In genomic region chr2:63027220-63027619, GRCh38 we compare ENCODE assay signal across 36 cellular contexts. TPM values are rescaled to one million over a fixed set of nuclear protein-coding genes. Genes with fewer than 3 reads are reported as not detected.
"Had no signal": no experiment of that assay in that cellular context is flagged by ENCODE, and none has a peak within 500 bp of the region (broad histone marks: within the 10 kb centered on the region; RNA-seq: fewer than 3 reads in every experiment).

No MANE protein-coding gene starts in this region.

- H3K36me3 ChIP-seq: adrenal gland, brain microvascular endothelial cell, breast epithelium had no signal

- H3K27ac Mint-ChIP-seq: activated B cell treated with CpG ODN at 0.5 μM for 24 hours; activated CD4-positive, alpha-beta memory T cell treated with anti-CD3 and anti-CD28 coated beads for 36 hours; activated CD4-positive, alpha-beta T cell treated with anti-CD3 and anti-CD28 coated beads, Interleukin-2, amount 10 ng/mL, durations not matched to agents 24 days and 14 days; activated CD8-positive, alpha-beta T cell treated with anti-CD3 and anti-CD28 coated beads for 36 hours; activated naive CD4-positive, alpha-beta T cell treated with anti-CD3 and anti-CD28 coated beads for 36 hours; activated naive CD4-positive, alpha-beta T cell treated with anti-CD3 and anti-CD28 coated beads, Interleukin-2, amount 50 U/mL, for 72 hours; activated naive CD8-positive, alpha-beta T cell treated with anti-CD3 and anti-CD28 coated beads for 36 hours; activated T-cell treated with anti-CD3 and anti-CD28 coated beads, Interleukin-2, amount 50 U/mL, for 72 hours; activated T-helper 1 cell treated with anti-CD3 and anti-CD28 coated beads, Interleukin-12 subunit alpha, Interleukin-12 subunit beta, Interleukin-2, Interleukin-4 antibody, amounts not matched to agents 30 ng/mL and 10 ng/mL and 1 ng/mL, durations not matched to agents 14 hours and 24 hours and 36 hours; activated T-helper 17 cell treated with anti-CD3 and anti-CD28 coated beads, Interleukin-2, amount 50 U/mL, for 72 hours; T-helper 1 cell treated with Interleukin-12 subunit alpha and Interleukin-12 subunit beta and Interleukin-4 antibody, amounts not matched to agents 30 μg/mL and 1 μg/mL, for 36 hours; T-helper 2 cell treated with Interferon-gamma antibody and Interleukin-4, amounts not matched to agents 5 μg/mL and 100 μg/mL, for 36 hours had no signal

- H3K9me3 ChIP-seq: adrenal gland, body of pancreas, breast epithelium had no signal

- ATAC-seq: activated CD8-positive, alpha-beta T cell treated with anti-CD3 and anti-CD28 coated beads for 36 hours; activated naive CD4-positive, alpha-beta T cell treated with anti-CD3 and anti-CD28 coated beads, Interleukin-2, amount 50 U/mL, for 72 hours; activated T-cell treated with anti-CD3 and anti-CD28 coated beads, Interleukin-2, amount 50 U/mL, for 4 hours; activated T-cell treated with anti-CD3 and anti-CD28 coated beads, Interleukin-2, amount 50 U/mL, for 72 hours; activated T-helper 17 cell treated with anti-CD3 and anti-CD28 coated beads, Interleukin-2, amount 50 U/mL, for 72 hours; body of pancreas had no signal

- H3K27me3 ChIP-seq: adrenal gland, body of pancreas, brain microvascular endothelial cell, breast epithelium had no signal

- H3K4me3 ChIP-seq: adrenal gland, body of pancreas, breast epithelium had no signal

- H3K9me3 Mint-ChIP-seq: activated B cell treated with CpG ODN at 0.5 μM for 24 hours; activated CD4-positive, alpha-beta memory T cell treated with anti-CD3 and anti-CD28 coated beads for 36 hours; activated CD4-positive, alpha-beta T cell treated with anti-CD3 and anti-CD28 coated beads, Interleukin-2, amount 10 ng/mL, durations not matched to agents 24 days and 14 days; activated CD8-positive, alpha-beta T cell treated with anti-CD3 and anti-CD28 coated beads for 36 hours; activated naive CD4-positive, alpha-beta T cell treated with anti-CD3 and anti-CD28 coated beads for 36 hours; activated naive CD4-positive, alpha-beta T cell treated with anti-CD3 and anti-CD28 coated beads, Interleukin-2, amount 50 U/mL, for 72 hours; activated naive CD8-positive, alpha-beta T cell treated with anti-CD3 and anti-CD28 coated beads for 36 hours; activated T-cell treated with anti-CD3 and anti-CD28 coated beads, Interleukin-2, amount 50 U/mL, for 4 hours; activated T-cell treated with anti-CD3 and anti-CD28 coated beads, Interleukin-2, amount 50 U/mL, for 72 hours; activated T-helper 1 cell treated with anti-CD3 and anti-CD28 coated beads, Interleukin-12 subunit alpha, Interleukin-12 subunit beta, Interleukin-2, Interleukin-4 antibody, amounts not matched to agents 30 ng/mL and 10 ng/mL and 1 ng/mL, durations not matched to agents 14 hours and 24 hours and 36 hours; activated T-helper 17 cell treated with anti-CD3 and anti-CD28 coated beads, Interleukin-2, amount 50 U/mL, for 72 hours; T-helper 1 cell treated with Interleukin-12 subunit alpha and Interleukin-12 subunit beta and Interleukin-4 antibody, amounts not matched to agents 30 μg/mL and 1 μg/mL, for 36 hours; T-helper 2 cell treated with Interferon-gamma antibody and Interleukin-4, amounts not matched to agents 5 μg/mL and 100 μg/mL, for 36 hours had no signal

- DNase-seq: activated B cell treated with CpG ODN at 0.5 μM for 24 hours; activated CD4-positive, alpha-beta memory T cell treated with anti-CD3 and anti-CD28 coated beads for 36 hours; activated CD4-positive, alpha-beta T cell treated with anti-CD3 and anti-CD28 coated beads for 4 hours; activated CD4-positive, alpha-beta T cell treated with anti-CD3 and anti-CD28 coated beads, Interleukin-2, amount 10 ng/mL, durations not matched to agents 24 days and 14 days; activated CD4-positive, alpha-beta T cell treated with anti-CD3 and anti-CD28 coated beads, Interleukin-2, amount 50 U/mL, for 1 hour; activated CD4-positive, alpha-beta T cell treated with anti-CD3 and anti-CD28 coated beads, Interleukin-2, amount 50 U/mL, for 4 hours; activated CD4-positive, CD25-positive, alpha-beta regulatory T cell treated with anti-CD3 and anti-CD28 coated beads, Interleukin-2, amount 50 U/mL, for 72 hours; activated CD8-positive, alpha-beta memory T cell treated with anti-CD3 and anti-CD28 coated beads, Interleukin-2, amount 50 U/mL, for 4 hours; activated CD8-positive, alpha-beta T cell treated with anti-CD3 and anti-CD28 coated beads for 36 hours; activated effector memory CD4-positive, alpha-beta T cell treated with anti-CD3 and anti-CD28 coated beads, Interleukin-2, amount 50 U/mL, for 16 hours; activated gamma-delta T cell treated with Interleukin-2 at 50 U/mL for 16 hours; activated naive CD4-positive, alpha-beta T cell; activated naive CD4-positive, alpha-beta T cell treated with anti-CD3 and anti-CD28 coated beads for 36 hours; activated naive CD4-positive, alpha-beta T cell treated with anti-CD3 and anti-CD28 coated beads, Interleukin-2, amount 50 U/mL, for 16 hours; activated naive CD8-positive, alpha-beta T cell treated with anti-CD3 and anti-CD28 coated beads for 36 hours; activated T-cell treated with anti-CD3 and anti-CD28 coated beads for 4 hours; activated T-cell treated with anti-CD3 and anti-CD28 coated beads, Interleukin-2, amount 50 U/mL, for 1 hour; activated T-cell treated with anti-CD3 and anti-CD28 coated beads, Interleukin-2, amount 50 U/mL, for 4 hours; activated T-cell treated with anti-CD3 and anti-CD28 coated beads, Interleukin-2, amount 50 U/mL, for 72 hours; adrenal gland; amniotic stem cell; aorta; body of pancreas; brain microvascular endothelial cell; central memory CD4-positive, alpha-beta T cell; T-helper 2 cell; T-helper 9 cell had no signal

- H3K27me3 Mint-ChIP-seq: activated B cell treated with CpG ODN at 0.5 μM for 24 hours; activated CD4-positive, alpha-beta memory T cell treated with anti-CD3 and anti-CD28 coated beads for 36 hours; activated CD4-positive, alpha-beta T cell treated with anti-CD3 and anti-CD28 coated beads, Interleukin-2, amount 10 ng/mL, durations not matched to agents 24 days and 14 days; activated CD8-positive, alpha-beta T cell treated with anti-CD3 and anti-CD28 coated beads for 36 hours; activated T-helper 17 cell treated with anti-CD3 and anti-CD28 coated beads, Interleukin-2, amount 50 U/mL, for 72 hours had no signal

- H3K4me1 Mint-ChIP-seq: activated B cell treated with CpG ODN at 0.5 μM for 24 hours; activated CD4-positive, alpha-beta T cell treated with anti-CD3 and anti-CD28 coated beads, Interleukin-2, amount 10 ng/mL, durations not matched to agents 24 days and 14 days; activated naive CD8-positive, alpha-beta T cell treated with anti-CD3 and anti-CD28 coated beads for 36 hours; activated T-helper 17 cell treated with anti-CD3 and anti-CD28 coated beads, Interleukin-2, amount 50 U/mL, for 72 hours had no signal

- H3K27ac ChIP-seq: adrenal gland, body of pancreas, brain microvascular endothelial cell, breast epithelium, VCaP had no signal

- H3K4me1 ChIP-seq: adrenal gland, body of pancreas, breast epithelium had no signal

- H3K4me3 Mint-ChIP-seq: activated B cell treated with CpG ODN at 0.5 μM for 24 hours; activated CD4-positive, alpha-beta memory T cell treated with anti-CD3 and anti-CD28 coated beads for 36 hours; activated CD4-positive, alpha-beta T cell treated with anti-CD3 and anti-CD28 coated beads, Interleukin-2, amount 10 ng/mL, durations not matched to agents 24 days and 14 days; activated CD8-positive, alpha-beta T cell treated with anti-CD3 and anti-CD28 coated beads for 36 hours; activated naive CD4-positive, alpha-beta T cell treated with anti-CD3 and anti-CD28 coated beads for 36 hours; activated naive CD8-positive, alpha-beta T cell treated with anti-CD3 and anti-CD28 coated beads for 36 hours; activated T-cell treated with anti-CD3 and anti-CD28 coated beads, Interleukin-2, amount 50 U/mL, for 4 hours; activated T-cell treated with anti-CD3 and anti-CD28 coated beads, Interleukin-2, amount 50 U/mL, for 72 hours; activated T-helper 1 cell treated with anti-CD3 and anti-CD28 coated beads, Interleukin-12 subunit alpha, Interleukin-12 subunit beta, Interleukin-2, Interleukin-4 antibody, amounts not matched to agents 30 ng/mL and 10 ng/mL and 1 ng/mL, durations not matched to agents 14 hours and 24 hours and 36 hours; activated T-helper 17 cell treated with anti-CD3 and anti-CD28 coated beads, Interleukin-2, amount 50 U/mL, for 72 hours; T-helper 1 cell treated with Interleukin-12 subunit alpha and Interleukin-12 subunit beta and Interleukin-4 antibody, amounts not matched to agents 30 μg/mL and 1 μg/mL, for 36 hours; T-helper 2 cell treated with Interferon-gamma antibody and Interleukin-4, amounts not matched to agents 5 μg/mL and 100 μg/mL, for 36 hours had no signal

RNA-seq across cellular contexts. Expression of gene OTX1, which starts 23.4 kb away (rescaled TPM):
- total RNA-seq: activated B cell treated with CpG ODN at 0.5 μM for 24 hours; activated CD4-positive, alpha-beta memory T cell treated with anti-CD3 and anti-CD28 coated beads for 36 hours; activated CD4-positive, alpha-beta T cell treated with anti-CD3 and anti-CD28 coated beads, Interleukin-2, amount 10 ng/mL, durations not matched to agents 24 days and 14 days; activated CD8-positive, alpha-beta T cell treated with anti-CD3 and anti-CD28 coated beads for 36 hours; activated naive CD4-positive, alpha-beta T cell treated with anti-CD3 and anti-CD28 coated beads for 36 hours; activated naive CD4-positive, alpha-beta T cell treated with anti-CD3 and anti-CD28 coated beads, Interleukin-2, amount 50 U/mL, for 72 hours; activated naive CD8-positive, alpha-beta T cell treated with anti-CD3 and anti-CD28 coated beads for 36 hours; activated T-cell treated with anti-CD3 and anti-CD28 coated beads, Interleukin-2, amount 50 U/mL, for 4 hours; activated T-helper 17 cell treated with anti-CD3 and anti-CD28 coated beads, Interleukin-2, amount 50 U/mL, for 72 hours; adrenal gland; aorta; body of pancreas; breast epithelium; cardiac septum; cerebellum had no signal
- polyA plus RNA-seq: aorta had no signal
